ENCODE assay signal across 8 cellular contexts in the genomic region with DNA sequence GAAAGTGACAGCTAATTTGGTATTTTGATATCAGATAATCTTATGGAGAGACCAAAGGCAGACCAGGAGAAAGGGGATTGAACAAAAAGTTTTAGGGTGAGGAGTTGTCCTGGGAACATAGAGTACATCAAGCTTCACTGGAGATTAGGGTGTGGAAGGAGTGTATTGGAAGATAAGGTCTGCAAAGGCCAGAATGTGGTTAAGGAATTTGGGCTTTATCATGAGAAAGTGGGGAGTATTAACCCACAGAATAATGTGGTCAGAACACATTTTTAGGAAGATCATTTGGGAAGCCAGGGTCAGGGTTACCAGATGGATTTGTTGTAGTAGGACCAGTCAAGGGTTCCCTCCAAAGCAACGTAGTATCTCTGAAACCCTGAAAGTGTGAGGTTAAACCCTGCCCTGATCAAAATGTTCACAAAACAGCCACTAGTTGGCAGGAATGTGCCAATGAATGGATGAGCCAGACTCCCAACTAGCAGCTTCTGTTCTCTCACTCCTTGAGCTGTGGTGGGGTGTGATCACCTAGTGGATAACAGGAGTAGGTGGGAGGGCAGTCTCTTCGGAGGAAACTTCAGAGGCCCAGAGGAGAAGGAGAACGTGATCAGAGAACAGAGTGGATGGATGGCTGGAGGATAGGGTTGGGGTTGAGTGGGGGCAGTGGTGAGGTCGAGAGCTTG. TPM values are rescaled to one million over a fixed set of nuclear protein-coding genes. Genes with fewer than 3 reads are reported as not detected.
A peak's percentile ranks its signal among the peaks of the same experiment; 100 is the strongest.
DNase-seq lines count a peak whose midpoint lies in the region; ATAC-seq and TF ChIP-seq lines count a peak whose summit lies in the region.

No MANE protein-coding gene starts in this region.

- no peak overlapping the region for H3K56ac ChIP-seq in IMR-90 (ENCODE audit: extremely low read depth, insufficient read depth, low read length)

- H2AK5ac ChIP-seq in IMR-90 (ENCODE audit: low read depth, low read length) (peak overlapping the region; percentile 83; the same call in 1 of the 2 replicates), trophoblast cell (ENCODE audit: low read length) (no peak overlapping the region)

- H3K9me3 ChIP-seq in IMR-90 (ENCODE audit: control insufficient read depth, insufficient read depth, low read length) (no peaks in the 10 kb centered on the region), OCI-LY1 (ENCODE audit: low read length) (no peaks in the 10 kb centered on the region), trophoblast cell (ENCODE audit: insufficient read depth, low read depth, low read length) (no peaks in the 10 kb centered on the region)

- H3K4me1 ChIP-seq in IMR-90 (ENCODE audit: control insufficient read depth, insufficient read depth, low read length), result peaks cover 3% of the 10 kb centered on the region
- peaks cover 22% of the 10 kb centered on the region for H3K4me1 ChIP-seq in OCI-LY1 (ENCODE audit: insufficient read depth, low read length, severe bottlenecking)
- peaks cover 5% of the 10 kb centered on the region in 2 experiments for H3K4me1 ChIP-seq in trophoblast cell (ENCODE audit: control insufficient read depth in 1 of 2, insufficient read depth in 2 of 2, low read length in 2 of 2)

- H2BK20ac ChIP-seq in IMR-90 (ENCODE audit: low read depth, low read length), result no peak overlapping the region

- H3K9ac ChIP-seq in IMR-90 (ENCODE audit: low read depth, low read length), result no peak overlapping the region
- H3K9ac ChIP-seq in OCI-LY1 (ENCODE audit: low read length), result no peak overlapping the region; the same call in 1 of the 2 replicates
- H3K9ac ChIP-seq in trophoblast cell (ENCODE audit: low read length), result no peak overlapping the region

- H4K91ac ChIP-seq in IMR-90 (ENCODE audit: insufficient read depth, low read depth, low read length) (no peak overlapping the region), trophoblast cell (ENCODE audit: low read depth, low read length) (no peak overlapping the region)

- DNase-seq in GM06990 (ENCODE audit: extremely low read depth, insufficient read length) (peak; percentile 53), IMR-90 (peak; percentile 69), glomerular endothelial cell (ENCODE audit: extremely low read depth, low read depth, low spot score) (peak; percentile 52), trophoblast cell (peak in 1 of 2 donors; percentile 67)
- DNase-seq in activated naive CD4-positive, alpha-beta T cell treated with anti-CD3 and anti-CD28 coated beads, Interleukin-2, amount 50 U/mL, for 16 hours, result peak; percentile 54

- H2AFZ ChIP-seq in IMR-90 (replicated peaks; ENCODE audit: low read length, poor library complexity) (peak overlapping the region; percentile 73), OCI-LY1 (ENCODE audit: low read length) (no peak overlapping the region), trophoblast cell (ENCODE audit: insufficient read depth, low read length, poor library complexity) (peak overlapping the region; percentile 1)

- H4K12ac ChIP-seq in trophoblast cell (ENCODE audit: low read depth, low read length), result no peak overlapping the region

- no peak overlapping the region for H2BK12ac ChIP-seq in trophoblast cell (ENCODE audit: low read length)

- BruUV-seq in IMR-90 (replicated peaks; lab: Mats Ljungman, UMichigan), result no TSS peak

- peak overlapping the region; percentile 5 for H2BK5ac ChIP-seq in IMR-90 (ENCODE audit: low read depth, low read length, poor library complexity, severe bottlenecking)
- no peak overlapping the region for H2BK5ac ChIP-seq in trophoblast cell (ENCODE audit: low read depth, low read length, poor library complexity)

- H3K79me2 ChIP-seq in OCI-LY1 (ENCODE audit: insufficient read depth, low read length) (no peaks in the 10 kb centered on the region), trophoblast cell (ENCODE audit: control insufficient read depth, insufficient read depth, low read length, poor library complexity) (peaks cover 2% of the 10 kb centered on the region)

- dilution Hi-C loops in IMR-90 (cut with HindIII; ENCODE audit: low sequenced_read_pairs, unreplicated experiment), result no loop called here

- H3K36me3 ChIP-seq in GM06990 (ENCODE audit: control insufficient read depth, insufficient read depth, low read length) (peaks cover 17% of the 10 kb centered on the region), IMR-90 (ENCODE audit: control insufficient read depth, insufficient read depth, low read length) (peaks cover 25% of the 10 kb centered on the region), OCI-LY1 (ENCODE audit: insufficient read depth, low read length) (peaks cover 29% of the 10 kb centered on the region), trophoblast cell (ENCODE audit: control insufficient read depth in 1 of 2, insufficient read depth in 2 of 2, low read length in 2 of 2) (peaks cover 19 to 25% of the 10 kb centered on the region in 2 experiments)

- peak overlapping the region; percentile 26; the same call in 1 of the 2 replicates for H3K4ac ChIP-seq in IMR-90 (ENCODE audit: low read depth, low read length)
- H3K4ac ChIP-seq in trophoblast cell (ENCODE audit: low read depth, low read length), result no peak overlapping the region

- 0 out of 2 replicates have a peak overlapping the region, but pooled peaks have one; percentile 48 for H3K23ac ChIP-seq in IMR-90 (ENCODE audit: low read depth, low read length)
- H3K23ac ChIP-seq in trophoblast cell (ENCODE audit: low read length), result no peak overlapping the region

- H3K18ac ChIP-seq in IMR-90 (ENCODE audit: low read depth, low read length) (no peak overlapping the region), trophoblast cell (ENCODE audit: low read length) (no peak overlapping the region)

- no peaks in the 10 kb centered on the region for H3K27me3 ChIP-seq in GM06990 (replicated peaks; ENCODE audit: control insufficient read depth, insufficient read depth, low read length)
- H3K27me3 ChIP-seq in IMR-90 (ENCODE audit: control insufficient read depth, insufficient read depth, low read length), result no peaks in the 10 kb centered on the region
- H3K27me3 ChIP-seq in OCI-LY1 (ENCODE audit: insufficient read depth, low read length), result no peaks in the 10 kb centered on the region
- no peaks in the 10 kb centered on the region for H3K27me3 ChIP-seq in trophoblast cell (ENCODE audit: insufficient read depth, low read length)

- in situ Hi-C loops in IMR-90 (cut with MboI; ENCODE audit: low sequenced_read_pairs), result loop anchor here (5.0 to 25.0 kb wide), 2 partner anchors 144 to 489 kb away; no protein-coding TSS in a partner anchor

- peak; percentile 31 for ATAC-seq in IMR-90 (ENCODE audit: low read depth)
- ATAC-seq in GM18502 (IDR thresholded peaks at IDR 0.05; ENCODE audit: poor library complexity, unreplicated experiment), result no peak

- H4K20me1 ChIP-seq in IMR-90 (ENCODE audit: insufficient read depth, low read length) (no peaks in the 10 kb centered on the region; the same call in 1 of the 2 replicates), OCI-LY1 (ENCODE audit: insufficient read depth, low read length) (no peaks in the 10 kb centered on the region)

- 10% methylated on average over 3 of the region's 4 CpGs; no CpG with 5 or more reads in 1 of the 2 experiments for WGBS in IMR-90 (ENCODE audit: extremely low coverage in 2 of 2, insufficient read length in 1 of 2), 2 experiments
- no CpG with 5 or more reads among the region's 4 CpGs for WGBS in trophoblast cell (ENCODE audit: extremely low coverage, insufficient coverage, insufficient read length)

- peaks cover 14% of the 10 kb centered on the region for H3F3A ChIP-seq in OCI-LY1 (ENCODE audit: insufficient read depth, low read length)

- peak; percentile 72 for TF ChIP-seq RAD21 in IMR-90 (IDR thresholded peaks at IDR 0.05; ENCODE audit: low read length)

- peak; percentile 80 for TF ChIP-seq CTCF in 22Rv1 (IDR thresholded peaks at IDR 0.05)
- peak; percentile 88 for TF ChIP-seq CTCF in GM06990 (IDR thresholded peaks at IDR 0.05; ENCODE audit: insufficient read depth, low read length, poor library complexity, severe bottlenecking)
- TF ChIP-seq CTCF in IMR-90 (conservative IDR thresholded peaks at IDR 0.05; ENCODE audit: low read depth, low read length), result peak; percentile 74
- peak; percentile 94 for TF ChIP-seq CTCF in OCI-LY1 (IDR thresholded peaks at IDR 0.05; ENCODE audit: low read length)

- H3K4me3 ChIP-seq in GM06990 (replicated peaks; ENCODE audit: low read depth, low read length), result no peak overlapping the region
- no peak overlapping the region for H3K4me3 ChIP-seq in IMR-90 (ENCODE audit: insufficient read depth, low read depth, low read length)
- no peak overlapping the region for H3K4me3 ChIP-seq in OCI-LY1 (ENCODE audit: low read depth, low read length, poor library complexity, severe bottlenecking)
- H3K4me3 ChIP-seq in trophoblast cell (ENCODE audit: low read depth, low read length), result no peak overlapping the region

- intact Hi-C loops in IMR-90 (cut with micrococcal nuclease), result loop anchor here (2.0 kb wide), 1 partner anchor 150 kb away; no protein-coding TSS in a partner anchor

- H2AK9ac ChIP-seq in IMR-90 (replicated peaks; ENCODE audit: low read depth, low read length, poor library complexity), result peak overlapping the region; percentile 74

- H2BK15ac ChIP-seq in IMR-90 (ENCODE audit: low read depth, low read length), result no peak overlapping the region

- 0 out of 2 replicates have a peak overlapping the region, but pooled peaks have one; percentile 26 for H3K14ac ChIP-seq in IMR-90 (replicated peaks; ENCODE audit: low read depth, low read length)
- peak overlapping the region; percentile 60 for H3K14ac ChIP-seq in trophoblast cell (ENCODE audit: low read length)

- no peaks in the 10 kb centered on the region for H3K9me2 ChIP-seq in OCI-LY1 (ENCODE audit: low read depth, low read length)

- peak overlapping the region in 1 of 2 experiments; percentile 51; a peak in 1 of 4 replicates for H4K8ac ChIP-seq in IMR-90 (ENCODE audit: low read depth in 2 of 2, low read length in 2 of 2)
- H4K8ac ChIP-seq in trophoblast cell (ENCODE audit: low read depth, low read length), result no peak overlapping the region

- H3K4me2 ChIP-seq in IMR-90 (ENCODE audit: low read depth, low read length) (no peak overlapping the region), OCI-LY1 (ENCODE audit: low read length) (peak overlapping the region; percentile 99), trophoblast cell (ENCODE audit: low read length) (no peak overlapping the region)

- peak overlapping the region; percentile 75 for H3K27ac ChIP-seq in 22Rv1
- H3K27ac ChIP-seq in IMR-90 (ENCODE audit: insufficient read depth, low read length), result no peak overlapping the region
- H3K27ac ChIP-seq in OCI-LY1 (ENCODE audit: low read depth, low read length, poor library complexity, severe bottlenecking), result peak overlapping the region; percentile 84
- H3K27ac ChIP-seq in trophoblast cell (ENCODE audit: low read depth, low read length), result peak overlapping the region; percentile 42

- peaks cover 11 to 18% of the 10 kb centered on the region in 2 experiments; a peak in 3 of 4 replicates for H3K79me1 ChIP-seq in IMR-90 (ENCODE audit: low read depth in 1 of 2, low read length in 2 of 2)
- H3K79me1 ChIP-seq in trophoblast cell (ENCODE audit: low read length), result peaks cover 7% of the 10 kb centered on the region

- TF ChIP-seq POLR2A in IMR-90 (IDR thresholded peaks at IDR 0.05; ENCODE audit: low read depth, low read length), result no peak

- CTCF ChIA-PET in IMR-90 (lab: Yijun Ruan, JAX), result interaction anchor here (0.6 to 4.7 kb wide), 14 partner anchors 8 to 162 kb away, joined by 3 to 29 read pairs (median 3); no protein-coding TSS in a partner anchor

- H4K5ac ChIP-seq in IMR-90 (ENCODE audit: low read depth, low read length), result no peak overlapping the region

- POLR2A ChIA-PET in IMR-90 (lab: Charles Lee; ENCODE audit: unreplicated experiment), result no interaction called here

- peaks cover 5% of the 10 kb centered on the region; the same call in 1 of the 2 replicates for H3K9me1 ChIP-seq in IMR-90 (ENCODE audit: insufficient read depth, low read length)

- H2BK120ac ChIP-seq in IMR-90 (ENCODE audit: low read depth, low read length) (no peak overlapping the region), trophoblast cell (ENCODE audit: insufficient read depth, low read length, poor library complexity) (no peak overlapping the region)

RNA-seq across cellular contexts. Expression of a gene that starts 35.8 kb away (rescaled TPM):
- total RNA-seq in IMR-90 (2012; rRNA removed) (203 and 395 TPM in 2 replicates), glomerular endothelial cell (126 and 197 TPM in 2 replicates)
- 200 and 208 TPM in 2 replicates for polyA plus RNA-seq in IMR-90 (2012; rRNA removed)
- 557 and 944 TPM in 2 replicates for polyA plus RNA-seq in IMR-90 (2012; cell fraction: cytosol; rRNA removed)
- polyA plus RNA-seq in IMR-90 (2012; cell fraction: nucleus; rRNA removed; ENCODE audit: low replicate concordance), result 202 and 690 TPM in 2 replicates
- 1,633 and 1,681 TPM in 2 replicates for polyA plus RNA-seq in trophoblast cell (2013)
